In the genomic region with DNA sequence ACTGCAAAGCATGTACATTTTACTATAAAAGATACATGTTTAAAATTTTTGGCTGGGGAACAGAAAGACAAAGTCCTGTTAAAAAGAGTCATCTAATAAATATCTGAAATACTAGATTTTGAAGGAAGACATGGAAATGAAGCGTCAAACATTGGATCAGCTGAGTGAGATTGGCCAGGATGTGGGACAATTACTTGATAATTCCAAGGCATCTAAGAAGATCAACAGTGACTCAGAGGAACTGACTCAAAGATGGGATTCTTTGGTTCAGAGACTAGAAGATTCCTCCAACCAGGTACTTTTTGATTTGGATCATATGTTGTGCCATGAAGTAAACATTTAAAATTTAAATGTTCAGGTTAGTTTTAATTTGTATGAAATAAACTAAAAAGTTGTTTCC, we compare ENCODE assay signal across 18 cellular contexts.
DNase-seq lines count a peak whose midpoint lies in the region; ATAC-seq, FAIRE-seq and TF ChIP-seq lines count a peak whose summit lies in the region.
"Had no signal": no experiment of that assay in that cellular context is flagged by ENCODE, and none has a peak within 500 bp of the region (broad histone marks: within the 10 kb centered on the region; RNA-seq: fewer than 3 reads in every experiment).

No MANE protein-coding gene starts in this region.

- dilution Hi-C loops in mammary epithelial cell (cut with HindIII; ENCODE audit: low sequenced_read_pairs), result no loop called here

- 93% methylated on average over 1 of the region's 1 CpG for WGBS in mammary epithelial cell (ENCODE audit: low coverage, missing lambda C conversion rate)

- CTCF ChIA-PET in mammary epithelial cell (lab: Charles Lee; ENCODE audit: low non-redundant PET), result no interaction called here

- H3K27ac ChIP-seq in mammary epithelial cell (ENCODE audit: insufficient read depth, low read depth, low read length) (no peak overlapping the region), breast epithelium (no peak overlapping the region)
- H3K27ac ChIP-seq: esophagus muscularis mucosa, pancreas, upper lobe of right lung had no signal

- no peak for FAIRE-seq in urothelium cell line (lab: Jason Lieb, UNC)

- H3K36me3 ChIP-seq in mammary epithelial cell (ENCODE audit: insufficient read depth, low read length) (peaks cover 13% of the 10 kb centered on the region), breast epithelium (peaks cover 10% of the 10 kb centered on the region)

- DNase-seq in mammary epithelial cell (peak; percentile 43), breast epithelium (ENCODE audit: low spot score in 2 of 2) (no peak), fibroblast of the aortic adventitia (ENCODE audit: low read depth) (peak; percentile 32), urothelium cell line (ENCODE audit: low spot score) (peak; percentile 8), NCI-H2029 treated with DMSO at 0.1 percent for 48 hours (lab: John Stamatoyannopoulos, UW) (no peak), left ventricle myocardium superior (no peak)
- DNase-seq: aorta; Karpas-422; NCI-H1436; NCI-H510A; pancreas; stimulated activated naive CD4-positive, alpha-beta T cell; upper lobe of right lung had no signal

- BruUV-seq in mammary epithelial cell (replicated peaks; lab: Mats Ljungman, UMichigan), result no TSS peak

- ATAC-seq in SK-N-SH treated with all-trans-retinoic acid at 6 μM for 48 hours (0 out of 3 replicates have a peak, but pooled peaks have one; percentile 41), left ventricle myocardium superior (no peak), GM21367 (IDR thresholded peaks at IDR 0.05; ENCODE audit: unreplicated experiment) (no peak)
- ATAC-seq: left lobe of liver, pancreas, upper lobe of right lung had no signal

- no peak for TF ChIP-seq POLR2A in breast epithelium (IDR thresholded peaks at IDR 0.05)

- H3K4me1 ChIP-seq in mammary epithelial cell (ENCODE audit: insufficient read depth, low read length) (peaks cover 5% of the 10 kb centered on the region), breast epithelium (no peaks in the 10 kb centered on the region)
- H3K4me1 ChIP-seq: esophagus muscularis mucosa, pancreas, upper lobe of right lung had no signal

- intact Hi-C loops in mammary epithelial cell (cut with micrococcal nuclease) (no loop called here), breast epithelium (cut with DNase I; ENCODE audit: low total_unique reads) (no loop called here), left ventricle myocardium superior (cut with micrococcal nuclease) (no loop called here)

- H3K9me3 ChIP-seq in mammary epithelial cell (replicated peaks; ENCODE audit: insufficient read depth, low read length) (no peaks in the 10 kb centered on the region), breast epithelium (no peaks in the 10 kb centered on the region)
- H3K9me3 ChIP-seq: esophagus muscularis mucosa, pancreas, upper lobe of right lung had no signal

- H3K9ac ChIP-seq in mammary epithelial cell (ENCODE audit: insufficient read depth, low read length), result no peak overlapping the region

- TF ChIP-seq CTCF in mammary epithelial cell (conservative IDR thresholded peaks at IDR 0.05 in 1 of 2, IDR thresholded peaks at IDR 0.05 in 1 of 2; ENCODE audit: extremely low read depth in 1 of 2, insufficient read depth in 1 of 2, low read depth in 1 of 2, low read length in 2 of 2) (no peak), breast epithelium (IDR thresholded peaks at IDR 0.05) (no peak), fibroblast of the aortic adventitia (IDR thresholded peaks at IDR 0.05; ENCODE audit: insufficient read depth, low read length) (no peak)

- no peaks in the 10 kb centered on the region for H3K27me3 ChIP-seq in mammary epithelial cell (ENCODE audit: insufficient read depth, low read length)
- H3K27me3 ChIP-seq in breast epithelium, result no peaks in the 10 kb centered on the region
- H3K27me3 ChIP-seq: esophagus muscularis mucosa, pancreas, upper lobe of right lung had no signal

- H3K4me2 ChIP-seq in mammary epithelial cell (ENCODE audit: insufficient read depth, low read depth, low read length), result no peak overlapping the region
- H3K4me2 ChIP-seq: smooth muscle cell had no signal

- H4K20me1 ChIP-seq in mammary epithelial cell (ENCODE audit: insufficient read depth, low read length), result no peaks in the 10 kb centered on the region

- H3K79me2 ChIP-seq in mammary epithelial cell (ENCODE audit: insufficient read depth, low read length), result no peaks in the 10 kb centered on the region

- no peak overlapping the region for H2AFZ ChIP-seq in mammary epithelial cell (ENCODE audit: low read depth, low read length)

- H3K4me3 ChIP-seq in mammary epithelial cell (replicated peaks in 1 of 3; ENCODE audit: insufficient read depth in 1 of 3, low read depth in 2 of 3, low read length in 3 of 3) (no peak overlapping the region), breast epithelium (no peak overlapping the region), fibroblast of the aortic adventitia (ENCODE audit: low read depth, low read length) (no peak overlapping the region)
- H3K4me3 ChIP-seq: esophagus muscularis mucosa, pancreas, smooth muscle cell, upper lobe of right lung had no signal

- in situ Hi-C loops in mammary epithelial cell (cut with MboI; ENCODE audit: low sequenced_read_pairs in 2 of 2), result no loop called here

TF ChIP-seq in SK-N-SH treated with all-trans-retinoic acid at 6 μM for 48 hours, 23 proteins besides CTCF, POLR2A, EP300 and RAD21:
- TF ChIP-seq TCF4 (CRISPR knock-in tag; IDR thresholded peaks at IDR 0.05; ENCODE audit: borderline replicate concordance), result no peak
- no peak for TF ChIP-seq ZNF8 (CRISPR knock-in tag; IDR thresholded peaks at IDR 0.05)
- no peak for TF ChIP-seq ZC3H10 (CRISPR knock-in tag; IDR thresholded peaks at IDR 0.05)
- TF ChIP-seq PPARA (CRISPR knock-in tag; IDR thresholded peaks at IDR 0.05; ENCODE audit: borderline replicate concordance), result no peak
- TF ChIP-seq CSDC2 (CRISPR knock-in tag; IDR thresholded peaks at IDR 0.05), result no peak
- TF ChIP-seq ZFP3 (CRISPR knock-in tag; IDR thresholded peaks at IDR 0.05), result no peak
- no peak for TF ChIP-seq ZNF70 (CRISPR knock-in tag; IDR thresholded peaks at IDR 0.05)
- TF ChIP-seq ESRRG (CRISPR knock-in tag; IDR thresholded peaks at IDR 0.05), result no peak
- TF ChIP-seq ARNTL (CRISPR knock-in tag; IDR thresholded peaks at IDR 0.05; ENCODE audit: borderline replicate concordance, low read depth), result no peak
- TF ChIP-seq ISL1 (CRISPR knock-in tag; IDR thresholded peaks at IDR 0.05), result no peak
- no peak for TF ChIP-seq TOX (CRISPR knock-in tag; IDR thresholded peaks at IDR 0.05; ENCODE audit: borderline replicate concordance)
- TF ChIP-seq CSRNP3 (CRISPR knock-in tag; IDR thresholded peaks at IDR 0.05), result no peak
- TF ChIP-seq ZFP30 (CRISPR knock-in tag; IDR thresholded peaks at IDR 0.05), result no peak
TF ChIP-seq in SK-N-SH treated with all-trans-retinoic acid at 6 μM for 48 hours: peak in this region for 0.

Comparison
In these comparisons a context has a peak if more than half of its experiments do, and no peak if none do; other contexts are left out.
1. DNase-seq: peak in mammary epithelial cell (single experiment), fibroblast of the aortic adventitia (single experiment) and urothelium cell line (single experiment); none in breast epithelium (0 of 2), NCI-H2029 treated with DMSO at 0.1 percent for 48 hours (single experiment) and left ventricle myocardium superior (single experiment).